Comparison of ENCODE assay signal across 1 cellular context in the genomic region with DNA sequence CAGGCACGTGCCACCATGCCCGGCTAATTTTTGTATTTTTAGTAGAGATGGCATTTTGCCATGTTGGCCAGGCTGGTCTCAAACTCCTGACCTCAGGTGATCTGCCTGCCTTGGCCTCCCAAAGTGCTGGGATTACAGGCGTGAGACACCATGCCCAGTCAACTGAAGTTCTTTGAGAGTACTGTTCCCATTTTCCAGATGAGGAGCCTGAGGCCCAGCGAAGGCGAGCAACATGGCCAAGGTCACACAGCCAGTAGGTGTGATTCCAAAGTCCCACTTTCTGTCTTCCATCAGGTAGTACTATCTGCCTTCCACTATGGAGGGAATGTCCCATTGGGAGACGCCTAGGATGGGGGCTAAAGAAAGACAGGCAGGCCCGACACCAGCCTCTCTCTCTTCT.
TF ChIP-seq lines count a peak whose summit lies in the region.

No MANE protein-coding gene starts in this region.

TF ChIP-seq in HepG2, 621 proteins besides CTCF, POLR2A, EP300 and RAD21:
- TF ChIP-seq ZNF768 (CRISPR knock-in tag; IDR thresholded peaks at IDR 0.05): peak; percentile 58; the same call in 1 of the 2 replicates
- TF ChIP-seq ZMYM3 (CRISPR knock-in tag; IDR thresholded peaks at IDR 0.05): peak; percentile 53; the same call in 1 of the 2 replicates
- peak; percentile 91 for TF ChIP-seq ZNF629 (CRISPR knock-in tag; conservative IDR thresholded peaks at IDR 0.05)
